ENCODE assay signal across 22 cellular contexts in the genomic region with DNA sequence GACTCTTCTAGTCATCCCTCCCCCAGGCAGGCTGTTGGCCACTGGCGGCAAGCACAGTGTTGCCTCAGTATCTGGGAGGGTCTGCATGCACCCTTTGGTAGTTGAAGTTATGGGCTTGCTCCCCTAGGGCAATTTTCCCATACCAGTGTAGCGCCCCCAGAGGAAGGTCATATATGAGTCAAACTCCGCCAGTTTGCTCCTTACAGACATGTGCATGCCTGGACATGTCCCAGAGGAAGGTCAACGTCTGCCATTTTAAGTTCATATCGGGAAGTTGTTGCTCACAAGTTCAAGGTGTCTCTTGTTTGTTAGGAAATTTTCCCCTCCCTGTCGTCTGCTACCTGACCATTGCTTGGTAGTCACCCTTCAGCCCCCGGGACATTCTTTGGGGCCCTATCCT. TPM values are rescaled to one million over a fixed set of nuclear protein-coding genes. Genes with fewer than 3 reads are reported as not detected.
DNase-seq lines count a peak whose midpoint lies in the region; TF ChIP-seq lines count a peak whose summit lies in the region.
"Had no signal": no experiment of that assay in that cellular context is flagged by ENCODE, and none has a peak within 500 bp of the region (broad histone marks: within the 10 kb centered on the region; RNA-seq: fewer than 3 reads in every experiment).

No MANE protein-coding gene starts in this region.

- H3K27ac Mint-ChIP-seq in endodermal cell, result peak overlapping the region; percentile 48
- H3K27ac Mint-ChIP-seq: activated T-helper 1 cell treated with anti-CD3 and anti-CD28 coated beads, Interleukin-12 subunit alpha, Interleukin-12 subunit beta, Interleukin-2, Interleukin-4 antibody, amounts not matched to agents 30 ng/mL and 10 ng/mL and 1 ng/mL, durations not matched to agents 14 hours and 24 hours and 36 hours had no signal

- H3K36me3 ChIP-seq in endodermal cell (ENCODE audit: control insufficient read depth, insufficient read depth, low read length), result no peaks in the 10 kb centered on the region
- H3K36me3 ChIP-seq: cardiac muscle cell, gastrocnemius medialis had no signal

- WGBS in endodermal cell (ENCODE audit: insufficient coverage in 1 of 2, insufficient read length in 1 of 2), 2 experiments, result 90 to 94% methylated on average over 4 to 7 of the region's 7 CpGs

- no peaks in the 10 kb centered on the region for H3K4me1 ChIP-seq in endodermal cell (ENCODE audit: control insufficient read depth, insufficient read depth, low read length)
- H3K4me1 ChIP-seq: gastrocnemius medialis had no signal

- H3K36me3 Mint-ChIP-seq in endodermal cell (ENCODE audit: low read depth), result no peaks in the 10 kb centered on the region

- H3K4me1 Mint-ChIP-seq in endodermal cell, result no peaks in the 10 kb centered on the region

- H3K4me3 Mint-ChIP-seq in endodermal cell, result no peak overlapping the region
- H3K4me3 Mint-ChIP-seq: activated T-helper 1 cell treated with anti-CD3 and anti-CD28 coated beads, Interleukin-12 subunit alpha, Interleukin-12 subunit beta, Interleukin-2, Interleukin-4 antibody, amounts not matched to agents 30 ng/mL and 10 ng/mL and 1 ng/mL, durations not matched to agents 14 hours and 24 hours and 36 hours had no signal

- H3K9me3 ChIP-seq in endodermal cell (ENCODE audit: control insufficient read depth, low read length), result no peaks in the 10 kb centered on the region
- H3K9me3 ChIP-seq: gastrocnemius medialis, mucosa of descending colon had no signal

- no peaks in the 10 kb centered on the region for H3K27me3 ChIP-seq in endodermal cell (ENCODE audit: control insufficient read depth, insufficient read depth, low read length, poor library complexity, severe bottlenecking)
- H3K27me3 ChIP-seq: cardiac muscle cell, gastrocnemius medialis had no signal

- no peaks in the 10 kb centered on the region for H3K27me3 Mint-ChIP-seq in endodermal cell (ENCODE audit: insufficient read depth)

- H3K9me3 Mint-ChIP-seq in endodermal cell, result peaks cover 4% of the 10 kb centered on the region
- H3K9me3 Mint-ChIP-seq: activated T-helper 1 cell treated with anti-CD3 and anti-CD28 coated beads, Interleukin-12 subunit alpha, Interleukin-12 subunit beta, Interleukin-2, Interleukin-4 antibody, amounts not matched to agents 30 ng/mL and 10 ng/mL and 1 ng/mL, durations not matched to agents 14 hours and 24 hours and 36 hours had no signal

- peak; percentile 20; the same call in 1 of the 2 replicates for TF ChIP-seq CTCF in GM12874 (IDR thresholded peaks at IDR 0.05; ENCODE audit: insufficient read depth, low read depth, low read length)
- peak; percentile 25 for TF ChIP-seq CTCF in endodermal cell (conservative IDR thresholded peaks at IDR 0.05)

- no peak overlapping the region for H3K4me3 ChIP-seq in endodermal cell (ENCODE audit: low read length)
- H3K4me3 ChIP-seq: cardiac muscle cell, gastrocnemius medialis, mucosa of descending colon had no signal

- DNase-seq in DMS 273 (lab: John Stamatoyannopoulos, UW; ENCODE audit: unreplicated experiment) (peak; percentile 31), DMS 273 treated with DMSO at 0.1 percent for 48 hours (lab: John Stamatoyannopoulos, UW) (no peak), NAMALWA (ENCODE audit: low spot score) (peak; percentile 38), endodermal cell (peak; percentile 49), T-helper 9 cell (no peak), NCI-H2029 (lab: John Stamatoyannopoulos, UW) (no peak)
- no peak for DNase-seq in activated effector memory CD4-positive, alpha-beta T cell treated with anti-CD3 and anti-CD28 coated beads, Interleukin-2, amount 50 U/mL, for 16 hours
- DNase-seq: gastrocnemius medialis; H7; mucosa of descending colon; NCI-H146; Right ventricle myocardium superior; stimulated activated CD4-positive, alpha-beta T cell treated with anti-CD3 and anti-CD28 coated beads, Interleukin-12 subunit alpha, Interleukin-12 subunit beta, amount 100 ng/mL, for 4 hours had no signal

- H3K9ac ChIP-seq in endodermal cell (ENCODE audit: extremely low read depth, low read length, poor library complexity, severe bottlenecking), result no peak overlapping the region

- H3K27ac ChIP-seq in endodermal cell (ENCODE audit: low read depth, low read length), result no peak overlapping the region
- H3K27ac ChIP-seq: 22Rv1, cardiac muscle cell, gastrocnemius medialis had no signal

RNA-seq across cellular contexts. Expression of gene MROH2B, which starts 51.3 kb away (rescaled TPM):
- not detected for total RNA-seq in endodermal cell
- not detected for polyA plus RNA-seq in endodermal cell (2013, experiment 1 of 2)
- polyA plus RNA-seq in endodermal cell (2013, experiment 2 of 2), result not detected
- total RNA-seq: activated T-helper 1 cell treated with anti-CD3 and anti-CD28 coated beads, Interleukin-12 subunit alpha, Interleukin-12 subunit beta, Interleukin-2, Interleukin-4 antibody, amounts not matched to agents 30 ng/mL and 10 ng/mL and 1 ng/mL, durations not matched to agents 14 hours and 24 hours and 36 hours; cardiac muscle cell; gastrocnemius medialis; H7; mucosa of descending colon; Right ventricle myocardium superior; T-helper 1 cell treated with Interleukin-12 subunit alpha and Interleukin-12 subunit beta and Interleukin-4 antibody, amounts not matched to agents 30 ng/mL and 1 ng/mL, for 36 hours; temporal lobe had no signal
- polyA plus RNA-seq: adipose tissue, BJ, cardiac muscle cell, esophagus had no signal

Comparison
In these comparisons a context has a peak if more than half of its experiments do, and no peak if none do; other contexts are left out.
1. DNase-seq: peak in DMS 273 (single experiment), NAMALWA (single experiment) and endodermal cell (single experiment); none in DMS 273 treated with DMSO at 0.1 percent for 48 hours (single experiment), activated effector memory CD4-positive, alpha-beta T cell treated with anti-CD3 and anti-CD28 coated beads, Interleukin-2, amount 50 U/mL, for 16 hours (single experiment), T-helper 9 cell (single experiment) and NCI-H2029 (single experiment).